In the genomic region with DNA sequence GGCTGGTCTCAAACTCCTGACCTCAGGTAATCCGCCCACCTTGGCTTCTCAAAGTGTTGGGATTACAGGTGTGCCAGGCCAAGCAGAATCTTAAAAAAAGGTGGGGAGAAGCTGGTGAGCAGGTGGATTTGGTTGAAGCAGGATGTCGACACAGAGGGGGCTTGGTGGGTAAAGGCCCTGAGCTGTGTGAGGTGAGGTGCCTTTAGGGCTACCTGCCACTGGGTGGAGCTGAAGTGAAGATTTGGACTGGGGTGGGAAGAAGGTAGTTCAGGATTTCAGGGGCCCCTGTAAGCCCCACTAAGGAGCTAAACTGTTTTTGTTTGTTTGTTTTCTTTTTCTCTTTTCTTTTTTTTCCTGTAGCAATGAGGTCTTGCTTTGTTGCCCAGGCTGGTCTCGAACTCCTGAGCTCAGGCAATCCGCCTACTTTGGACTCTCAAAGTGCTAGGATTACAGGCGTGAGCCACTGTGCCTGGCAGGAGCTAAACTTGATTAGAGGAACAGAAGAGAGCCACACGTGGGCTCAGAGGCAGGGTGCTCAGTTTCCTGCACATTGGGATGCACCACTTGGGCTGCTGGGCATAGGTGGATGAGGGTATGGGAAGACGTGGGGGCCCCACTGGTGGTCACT, we compare ENCODE assay signal across 1 cellular context.
TF ChIP-seq lines count a peak whose summit lies in the region.

No MANE protein-coding gene starts in this region.

TF ChIP-seq in H1, 55 proteins besides CTCF, POLR2A, EP300 and RAD21:
- no peak for TF ChIP-seq CHD2 (IDR thresholded peaks at IDR 0.05; ENCODE audit: low read length)
- peak; percentile 37; the same call in 1 of the 2 replicates for TF ChIP-seq CEBPB (IDR thresholded peaks at IDR 0.05; ENCODE audit: low read depth, low read length)
TF ChIP-seq in H1: peak in this region for 1.
